1 cellular context compared by ENCODE assay signal in the genomic region with DNA sequence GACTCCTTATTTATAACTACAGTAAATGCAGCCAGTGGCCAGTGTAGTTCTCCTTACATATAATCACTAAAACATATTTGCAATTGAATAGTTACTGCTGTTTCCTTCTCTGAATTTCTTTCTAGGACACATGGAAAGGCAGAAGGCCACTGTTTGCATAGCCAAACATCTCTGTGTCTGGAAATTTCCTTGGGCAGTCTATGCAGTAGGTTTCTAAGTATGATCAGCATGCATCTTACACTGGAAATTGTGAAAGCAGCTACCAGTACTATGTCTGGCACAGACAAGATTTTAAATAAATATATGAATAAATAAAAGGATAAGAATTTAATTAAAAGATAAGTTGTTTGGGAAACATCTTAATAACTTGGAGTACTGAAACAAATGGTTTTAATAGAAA.
TF ChIP-seq lines count a peak whose summit lies in the region.

No MANE protein-coding gene starts in this region.

TF ChIP-seq in IMR-90, 13 proteins besides CTCF, POLR2A, EP300 and RAD21 (continued from another document):
- TF ChIP-seq, protein P1, sequence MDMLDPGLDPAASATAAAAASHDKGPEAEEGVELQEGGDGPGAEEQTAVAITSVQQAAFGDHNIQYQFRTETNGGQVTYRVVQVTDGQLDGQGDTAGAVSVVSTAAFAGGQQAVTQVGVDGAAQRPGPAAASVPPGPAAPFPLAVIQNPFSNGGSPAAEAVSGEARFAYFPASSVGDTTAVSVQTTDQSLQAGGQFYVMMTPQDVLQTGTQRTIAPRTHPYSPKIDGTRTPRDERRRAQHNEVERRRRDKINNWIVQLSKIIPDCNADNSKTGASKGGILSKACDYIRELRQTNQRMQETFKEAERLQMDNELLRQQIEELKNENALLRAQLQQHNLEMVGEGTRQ (IDR thresholded peaks at IDR 0.05; ENCODE audit: low read depth, low read length) = no peak
- TF ChIP-seq RFX5 (IDR thresholded peaks at IDR 0.05; ENCODE audit: low read depth, low read length) = no peak
- TF ChIP-seq MXI1 (IDR thresholded peaks at IDR 0.05; ENCODE audit: borderline replicate concordance, low read depth, low read length) = no peak
TF ChIP-seq in IMR-90: peak in this region for 0.
